21 cellular contexts compared by ENCODE assay signal in the genomic region with DNA sequence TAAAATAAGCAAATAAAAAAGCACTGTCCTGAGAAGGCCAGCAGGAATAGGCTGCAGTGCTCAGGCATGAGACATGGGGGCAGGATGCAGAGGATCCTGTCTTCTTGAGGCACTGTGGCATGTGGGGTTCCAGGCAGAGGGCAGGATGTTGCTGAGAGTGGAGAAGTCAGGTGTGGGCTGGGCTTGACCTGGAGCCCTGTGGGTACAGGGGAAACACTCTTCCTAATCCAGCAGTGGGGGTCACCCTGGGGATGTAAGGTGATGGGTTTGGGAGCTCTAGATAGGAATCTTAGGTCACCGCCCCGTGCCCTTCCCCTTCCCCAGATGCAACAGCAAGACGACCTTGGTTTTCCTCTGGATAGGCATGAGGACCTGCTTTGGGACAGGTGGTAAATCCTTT.
"Had no signal": no experiment of that assay in that cellular context is flagged by ENCODE, and none has a peak within 500 bp of the region (broad histone marks: within the 10 kb centered on the region; RNA-seq: fewer than 3 reads in every experiment).

No MANE protein-coding gene starts in this region.

- H3K36me3 ChIP-seq: pancreas had no signal

- H3K4me1 ChIP-seq: left lung had no signal

- H3K4me3 ChIP-seq: left lung, pancreas, suprapubic skin had no signal

- H3K27ac ChIP-seq: left lung, neutrophil, pancreas, suprapubic skin had no signal

- H3K27me3 Mint-ChIP-seq: brain; central memory CD8-positive, alpha-beta T cell; type B pancreatic cell had no signal

- ATAC-seq: left lung; natural killer cell; pancreas; SK-N-SH treated with all-trans-retinoic acid at 6 μM for 48 hours; stimulated activated naive CD8-positive, alpha-beta T cell treated with anti-CD3 and anti-CD28 coated beads, Interleukin-15, Interleukin-2, amounts not matched to agents 100 U/mL and 50 U/mL, for 24 hours had no signal

- H3K9me3 ChIP-seq: left lung, neutrophil, pancreas, suprapubic skin had no signal

- H3K9me3 Mint-ChIP-seq: brain; central memory CD8-positive, alpha-beta T cell; natural killer cell; type B pancreatic cell had no signal

- H3K27ac Mint-ChIP-seq: brain, natural killer cell, type B pancreatic cell had no signal

- DNase-seq: activated CD4-positive, alpha-beta T cell treated with anti-CD3 and anti-CD28 coated beads for 1 hour; activated CD8-positive, alpha-beta memory T cell treated with anti-CD3 and anti-CD28 coated beads for 24 hours; activated CD8-positive, alpha-beta memory T cell treated with anti-CD3 and anti-CD28 coated beads, Interleukin-2, amount 50 U/mL, for 48 hours; anterior cingulate cortex; effector CD4-positive, alpha-beta T cell; mesenchymal stem cell; natural killer cell; SHP77 treated with DMSO at 0.1 percent for 48 hours; stimulated activated CD4-positive, alpha-beta T cell treated with anti-CD3 and anti-CD28 coated beads, Interleukin-12 subunit alpha, Interleukin-12 subunit beta, amount 100 ng/mL, for 4 hours; stimulated activated CD4-positive, alpha-beta T cell treated with anti-CD3 and anti-CD28 coated beads, Interleukin-1b, Interleukin-23, amount 100 ng/mL, for 48 hours; stimulated activated CD8-positive, alpha-beta memory T cell treated with anti-CD3 and anti-CD28 coated beads, Interleukin-4, amount 100 ng/mL, for 48 hours; stimulated activated naive CD8-positive, alpha-beta T cell treated with anti-CD3 and anti-CD28 coated beads, Interleukin-15, Interleukin-2, amounts not matched to agents 100 U/mL and 50 U/mL, for 24 hours; T-helper 1 cell had no signal

- H3K4me3 Mint-ChIP-seq: brain; central memory CD8-positive, alpha-beta T cell; natural killer cell; type B pancreatic cell had no signal

- H3K27me3 ChIP-seq: left lung, neutrophil, pancreas, suprapubic skin had no signal
